ENCODE assay signal across 14 cellular contexts in the genomic region with DNA sequence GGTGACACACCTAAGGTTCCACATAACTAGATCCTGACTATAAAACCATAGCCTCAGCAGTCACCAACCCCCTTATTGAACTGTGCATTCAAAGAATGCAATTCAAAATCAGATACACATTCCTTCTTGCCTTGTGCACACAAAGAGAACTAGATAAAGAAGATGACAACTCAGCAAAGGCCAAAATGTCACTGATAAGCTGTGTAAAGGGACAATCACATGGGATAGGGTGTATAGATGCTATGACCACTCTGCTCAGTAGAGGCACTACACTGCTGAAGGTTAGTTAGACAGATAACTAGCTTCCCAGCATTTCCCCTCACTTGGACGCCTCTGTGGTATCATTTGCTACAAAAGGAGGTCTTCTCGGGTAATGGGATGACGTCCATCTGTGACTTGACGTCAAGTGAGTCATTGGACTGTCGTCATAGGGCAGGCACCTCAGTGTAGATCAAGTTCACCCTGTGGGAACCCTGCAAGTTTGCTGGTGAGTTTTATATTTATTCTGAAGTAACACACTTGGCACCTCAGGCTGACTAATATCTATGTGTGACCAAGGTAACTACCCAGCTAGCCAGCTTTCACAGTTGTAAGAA.
"Had no signal": no experiment of that assay in that cellular context is flagged by ENCODE, and none has a peak within 500 bp of the region (broad histone marks: within the 10 kb centered on the region; RNA-seq: fewer than 3 reads in every experiment).

No MANE protein-coding gene starts in this region.

- H3K27ac ChIP-seq: heart right ventricle, left lung, psoas muscle, thoracic aorta, uterus had no signal

- H3K4me3 ChIP-seq: heart right ventricle, left lung, psoas muscle, thoracic aorta, uterus had no signal

- H3K27me3 ChIP-seq: heart right ventricle, left lung, uterus had no signal

- H3K36me3 ChIP-seq: heart right ventricle, left lung, thoracic aorta, uterus had no signal

- DNase-seq: activated CD4-positive, alpha-beta memory T cell treated with anti-CD3 and anti-CD28 coated beads, Interleukin-2, amount 10 ng/mL, durations not matched to agents 7 days and 5 days; activated CD8-positive, alpha-beta memory T cell treated with anti-CD3 and anti-CD28 coated beads, Interleukin-2, amount 50 U/mL, for 4 hours; activated naive CD4-positive, alpha-beta T cell; heart right ventricle; islet precursor cell; left lung; nephron progenitor cell; psoas muscle; stimulated activated CD4-positive, alpha-beta T cell treated with anti-CD3 and anti-CD28 coated beads, Interleukin-12 subunit alpha, Interleukin-12 subunit beta, amount 100 ng/mL, for 4 hours; stimulated activated CD4-positive, alpha-beta T cell treated with anti-CD3 and anti-CD28 coated beads, Interleukin-2, amount 100 ng/mL, for 48 hours; T-helper 9 cell; uterus had no signal

- ATAC-seq: heart right ventricle, left lung, sciatic nerve had no signal

- H3K9me3 ChIP-seq: heart right ventricle, left lung, psoas muscle, thoracic aorta, uterus had no signal

- H3K4me1 ChIP-seq: heart right ventricle, left lung, psoas muscle, uterus had no signal
